Comparison of ENCODE assay signal across 14 cellular contexts in the genomic region with DNA sequence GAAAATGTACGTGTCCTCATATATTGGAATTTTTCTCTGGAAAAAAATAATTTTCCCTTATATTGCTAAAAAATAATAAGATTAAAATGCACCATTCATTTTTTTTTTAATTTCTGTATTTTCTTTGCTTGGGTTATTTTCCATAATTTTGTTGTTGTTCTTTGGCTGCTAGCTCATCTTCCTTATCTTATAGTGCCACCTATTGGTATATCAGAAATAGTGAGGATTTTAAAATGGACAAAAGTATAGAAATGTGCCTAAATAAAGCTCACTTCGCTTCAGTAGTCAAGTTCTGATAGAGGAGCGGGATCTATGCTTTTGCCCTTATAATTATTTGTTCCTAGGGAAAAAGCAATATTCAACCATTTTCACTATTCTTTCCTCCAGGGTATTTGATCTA.
DNase-seq lines count a peak whose midpoint lies in the region; ATAC-seq and TF ChIP-seq lines count a peak whose summit lies in the region.
"Had no signal": no experiment of that assay in that cellular context is flagged by ENCODE, and none has a peak within 500 bp of the region (broad histone marks: within the 10 kb centered on the region; RNA-seq: fewer than 3 reads in every experiment).

No MANE protein-coding gene starts in this region.

- H2AFZ ChIP-seq in OCI-LY1 (ENCODE audit: low read length): no peak overlapping the region

- no peak for ATAC-seq in upper lobe of right lung

- H3K9ac ChIP-seq in OCI-LY1 (ENCODE audit: low read length): no peak overlapping the region
- H3K9ac ChIP-seq: BLaER1 had no signal

- no peaks in the 10 kb centered on the region for H3K36me3 ChIP-seq in OCI-LY1 (ENCODE audit: insufficient read depth, low read length)
- H3K36me3 ChIP-seq in upper lobe of right lung: no peaks in the 10 kb centered on the region
- H3K36me3 ChIP-seq: BLaER1, left ventricle myocardium inferior, spleen, stomach had no signal

- TF ChIP-seq CTCF in OCI-LY1 (IDR thresholded peaks at IDR 0.05; ENCODE audit: low read length): peak; percentile 50
- peak; percentile 37 for TF ChIP-seq CTCF in fibroblast of mammary gland (conservative IDR thresholded peaks at IDR 0.05; ENCODE audit: control insufficient read depth, insufficient read depth, low read depth, low read length)
- peak; percentile 17 for TF ChIP-seq CTCF in upper lobe of right lung (IDR thresholded peaks at IDR 0.05)

- H3K27ac ChIP-seq in OCI-LY1 (ENCODE audit: low read depth, low read length, poor library complexity, severe bottlenecking) (no peak overlapping the region), upper lobe of right lung (no peak overlapping the region)
- H3K27ac ChIP-seq: BLaER1, left ventricle myocardium inferior, spleen, stomach had no signal

- DNase-seq in SIG-M5 treated with dmso at 0.1 percent for 504 hours (lab: John Stamatoyannopoulos, UW; ENCODE audit: unreplicated experiment) (peak; percentile 24), SIG-M5 (lab: John Stamatoyannopoulos, UW) (no peak), fibroblast of mammary gland (ENCODE audit: low read depth) (peak; percentile 8), upper lobe of right lung (no peak), T-helper 2 cell (no peak)
- no peak for DNase-seq in activated CD4-positive, alpha-beta T cell treated with anti-CD3 and anti-CD28 coated beads for 48 hours
- DNase-seq in activated effector memory CD4-positive, alpha-beta T cell treated with anti-CD3 and anti-CD28 coated beads, Interleukin-2, amount 50 U/mL, for 16 hours: no peak
- DNase-seq: activated naive CD4-positive, alpha-beta T cell treated with anti-CD3 and anti-CD28 coated beads for 36 hours; left ventricle myocardium inferior; NCI-H226; spleen; stomach had no signal

- H3K4me3 ChIP-seq in OCI-LY1 (ENCODE audit: low read depth, low read length, poor library complexity, severe bottlenecking): no peak overlapping the region
- no peak overlapping the region for H3K4me3 ChIP-seq in fibroblast of mammary gland (ENCODE audit: control insufficient read depth, low read depth, low read length)
- no peak overlapping the region for H3K4me3 ChIP-seq in upper lobe of right lung
- H3K4me3 ChIP-seq: BLaER1, left ventricle myocardium inferior, spleen, stomach had no signal

- H3K27me3 ChIP-seq in OCI-LY1 (ENCODE audit: insufficient read depth, low read length) (no peaks in the 10 kb centered on the region), upper lobe of right lung (no peaks in the 10 kb centered on the region)
- H3K27me3 ChIP-seq: spleen had no signal

- H3K9me3 ChIP-seq in OCI-LY1 (ENCODE audit: low read length) (no peaks in the 10 kb centered on the region), upper lobe of right lung (no peaks in the 10 kb centered on the region)
- H3K9me3 ChIP-seq: BLaER1, left ventricle myocardium inferior, spleen, stomach had no signal

- no peaks in the 10 kb centered on the region for H3K4me1 ChIP-seq in OCI-LY1 (ENCODE audit: insufficient read depth, low read length, severe bottlenecking)
- H3K4me1 ChIP-seq in upper lobe of right lung: no peaks in the 10 kb centered on the region
- H3K4me1 ChIP-seq: BLaER1, left ventricle myocardium inferior, spleen, stomach had no signal

- no peaks in the 10 kb centered on the region for H4K20me1 ChIP-seq in OCI-LY1 (ENCODE audit: insufficient read depth, low read length)
- H4K20me1 ChIP-seq: BLaER1 had no signal

- no peak overlapping the region for H3K4me2 ChIP-seq in OCI-LY1 (ENCODE audit: low read length)
- H3K4me2 ChIP-seq: BLaER1 had no signal

- H3F3A ChIP-seq in OCI-LY1 (ENCODE audit: insufficient read depth, low read length): no peaks in the 10 kb centered on the region

- H3K79me2 ChIP-seq in OCI-LY1 (ENCODE audit: insufficient read depth, low read length): no peaks in the 10 kb centered on the region

- intact Hi-C loops in upper lobe of right lung (cut with DNase I): no loop called here

- H3K9me2 ChIP-seq in OCI-LY1 (ENCODE audit: low read depth, low read length): no peaks in the 10 kb centered on the region

Comparison
In these comparisons a context has a peak if more than half of its experiments do, and no peak if none do; other contexts are left out.
1. DNase-seq: peak in SIG-M5 treated with dmso at 0.1 percent for 504 hours (single experiment) and fibroblast of mammary gland (single experiment); none in SIG-M5 (single experiment), upper lobe of right lung (single experiment), activated CD4-positive, alpha-beta T cell treated with anti-CD3 and anti-CD28 coated beads for 48 hours (single experiment), T-helper 2 cell (0 of 5) and activated effector memory CD4-positive, alpha-beta T cell treated with anti-CD3 and anti-CD28 coated beads, Interleukin-2, amount 50 U/mL, for 16 hours (single experiment).
2. Peak in every context shown above with its lines, with median percentiles within 50 percentile points of each other: CTCF ChIP-seq.